ENCODE assay signal across 3 cellular contexts in the genomic region with DNA sequence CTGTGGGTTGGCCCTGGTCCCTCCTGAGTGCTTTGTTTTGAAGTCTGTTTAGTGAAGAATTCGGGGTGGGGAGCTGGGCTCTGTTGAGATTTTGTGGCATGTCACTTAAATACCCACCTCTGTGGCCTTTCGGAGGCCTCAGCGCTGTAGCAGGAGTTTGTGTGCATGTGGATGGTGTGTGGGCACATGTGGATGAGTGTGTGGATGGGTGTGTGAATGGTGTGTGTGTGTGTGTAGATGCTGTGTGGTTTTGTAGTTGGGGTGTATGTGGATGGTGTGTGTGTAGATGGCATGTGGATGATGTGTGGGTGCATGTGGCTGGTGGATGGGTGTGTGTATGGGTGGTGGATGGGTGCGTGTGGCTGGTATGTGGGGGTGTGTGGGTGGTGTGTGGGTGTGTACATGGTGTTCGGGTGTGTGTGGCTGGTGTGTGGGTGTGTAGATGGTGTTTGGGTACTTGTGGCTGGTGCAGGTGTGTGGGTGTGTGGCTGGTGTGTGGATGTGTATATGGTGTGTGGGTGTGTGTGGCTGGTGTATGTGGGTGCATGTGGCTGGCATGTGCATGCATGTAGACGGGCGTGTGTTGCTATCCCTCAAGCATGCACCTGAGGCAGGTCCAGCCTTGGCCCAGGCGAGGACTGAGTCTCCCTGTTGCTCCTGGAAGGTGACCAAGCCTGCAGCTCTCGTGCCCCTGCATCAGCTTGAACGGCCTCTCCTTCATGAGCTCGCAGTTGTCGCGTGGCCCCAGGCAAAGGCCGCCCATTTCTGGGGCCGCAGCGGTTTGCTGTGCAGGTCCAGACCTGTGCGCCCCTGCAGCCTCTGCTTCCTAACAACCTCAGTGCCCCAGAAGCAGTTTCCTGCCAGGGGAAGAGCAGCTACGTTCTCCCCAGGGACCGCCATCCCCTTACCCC.
TF ChIP-seq lines count a peak whose summit lies in the region.

No MANE protein-coding gene starts in this region.

TF ChIP-seq in GM23338, 12 proteins besides CTCF, POLR2A, EP300 and RAD21:
- TF ChIP-seq CREB1 (CRISPR knock-in tag; IDR thresholded peaks at IDR 0.05; ENCODE audit: low read depth) (no peak), NANOG (IDR thresholded peaks at IDR 0.05; ENCODE audit: borderline replicate concordance) (no peak), POLR2AphosphoS5 (IDR thresholded peaks at IDR 0.05; ENCODE audit: low read depth) (no peak), STAT1 (IDR thresholded peaks at IDR 0.05; ENCODE audit: unreplicated experiment) (no peak), EZH2phosphoT487 (IDR thresholded peaks at IDR 0.05; ENCODE audit: unreplicated experiment) (no peak), ZNF114 (CRISPR knock-in tag; IDR thresholded peaks at IDR 0.05) (no peak)
- TF ChIP-seq, protein P1, sequence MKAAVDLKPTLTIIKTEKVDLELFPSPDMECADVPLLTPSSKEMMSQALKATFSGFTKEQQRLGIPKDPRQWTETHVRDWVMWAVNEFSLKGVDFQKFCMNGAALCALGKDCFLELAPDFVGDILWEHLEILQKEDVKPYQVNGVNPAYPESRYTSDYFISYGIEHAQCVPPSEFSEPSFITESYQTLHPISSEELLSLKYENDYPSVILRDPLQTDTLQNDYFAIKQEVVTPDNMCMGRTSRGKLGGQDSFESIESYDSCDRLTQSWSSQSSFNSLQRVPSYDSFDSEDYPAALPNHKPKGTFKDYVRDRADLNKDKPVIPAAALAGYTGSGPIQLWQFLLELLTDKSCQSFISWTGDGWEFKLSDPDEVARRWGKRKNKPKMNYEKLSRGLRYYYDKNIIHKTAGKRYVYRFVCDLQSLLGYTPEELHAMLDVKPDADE (IDR thresholded peaks at IDR 0.05), result no peak
TF ChIP-seq in GM23338: peak in this region for 0.

TF ChIP-seq in IMR-90, 13 proteins besides CTCF, POLR2A, EP300 and RAD21:
- TF ChIP-seq MXI1 (IDR thresholded peaks at IDR 0.05; ENCODE audit: borderline replicate concordance, low read depth, low read length), result no peak
- TF ChIP-seq RFX5 (IDR thresholded peaks at IDR 0.05; ENCODE audit: low read depth, low read length), result no peak
- TF ChIP-seq, protein P2, sequence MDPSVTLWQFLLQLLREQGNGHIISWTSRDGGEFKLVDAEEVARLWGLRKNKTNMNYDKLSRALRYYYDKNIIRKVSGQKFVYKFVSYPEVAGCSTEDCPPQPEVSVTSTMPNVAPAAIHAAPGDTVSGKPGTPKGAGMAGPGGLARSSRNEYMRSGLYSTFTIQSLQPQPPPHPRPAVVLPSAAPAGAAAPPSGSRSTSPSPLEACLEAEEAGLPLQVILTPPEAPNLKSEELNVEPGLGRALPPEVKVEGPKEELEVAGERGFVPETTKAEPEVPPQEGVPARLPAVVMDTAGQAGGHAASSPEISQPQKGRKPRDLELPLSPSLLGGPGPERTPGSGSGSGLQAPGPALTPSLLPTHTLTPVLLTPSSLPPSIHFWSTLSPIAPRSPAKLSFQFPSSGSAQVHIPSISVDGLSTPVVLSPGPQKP (IDR thresholded peaks at IDR 0.05; ENCODE audit: borderline replicate concordance, low read depth, low read length), result no peak
- TF ChIP-seq FOS (IDR thresholded peaks at IDR 0.05; ENCODE audit: low read depth, low read length), result no peak
- no peak for TF ChIP-seq BHLHE40 (IDR thresholded peaks at IDR 0.05; ENCODE audit: low read depth, low read length)
- no peak for TF ChIP-seq RCOR1 (IDR thresholded peaks at IDR 0.05; ENCODE audit: insufficient replicate concordance, low read length)
- TF ChIP-seq NFE2L2 (IDR thresholded peaks at IDR 0.05; ENCODE audit: low read depth, low read length), result no peak
- no peak for TF ChIP-seq SMC3 (IDR thresholded peaks at IDR 0.05; ENCODE audit: low read depth, low read length)
- no peak for TF ChIP-seq MAZ (IDR thresholded peaks at IDR 0.05; ENCODE audit: borderline replicate concordance, low read depth, low read length)
- TF ChIP-seq CEBPB (IDR thresholded peaks at IDR 0.05; ENCODE audit: low read depth, low read length), result no peak
- TF ChIP-seq CHD1 (IDR thresholded peaks at IDR 0.05; ENCODE audit: low read depth, low read length), result no peak
- TF ChIP-seq MAFK (IDR thresholded peaks at IDR 0.05; ENCODE audit: low read depth, low read length), result no peak
- TF ChIP-seq, protein P3, sequence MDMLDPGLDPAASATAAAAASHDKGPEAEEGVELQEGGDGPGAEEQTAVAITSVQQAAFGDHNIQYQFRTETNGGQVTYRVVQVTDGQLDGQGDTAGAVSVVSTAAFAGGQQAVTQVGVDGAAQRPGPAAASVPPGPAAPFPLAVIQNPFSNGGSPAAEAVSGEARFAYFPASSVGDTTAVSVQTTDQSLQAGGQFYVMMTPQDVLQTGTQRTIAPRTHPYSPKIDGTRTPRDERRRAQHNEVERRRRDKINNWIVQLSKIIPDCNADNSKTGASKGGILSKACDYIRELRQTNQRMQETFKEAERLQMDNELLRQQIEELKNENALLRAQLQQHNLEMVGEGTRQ (IDR thresholded peaks at IDR 0.05; ENCODE audit: low read depth, low read length), result no peak

TF ChIP-seq in K562, 482 proteins besides CTCF, POLR2A, EP300 and RAD21:
- TF ChIP-seq, protein P4, sequence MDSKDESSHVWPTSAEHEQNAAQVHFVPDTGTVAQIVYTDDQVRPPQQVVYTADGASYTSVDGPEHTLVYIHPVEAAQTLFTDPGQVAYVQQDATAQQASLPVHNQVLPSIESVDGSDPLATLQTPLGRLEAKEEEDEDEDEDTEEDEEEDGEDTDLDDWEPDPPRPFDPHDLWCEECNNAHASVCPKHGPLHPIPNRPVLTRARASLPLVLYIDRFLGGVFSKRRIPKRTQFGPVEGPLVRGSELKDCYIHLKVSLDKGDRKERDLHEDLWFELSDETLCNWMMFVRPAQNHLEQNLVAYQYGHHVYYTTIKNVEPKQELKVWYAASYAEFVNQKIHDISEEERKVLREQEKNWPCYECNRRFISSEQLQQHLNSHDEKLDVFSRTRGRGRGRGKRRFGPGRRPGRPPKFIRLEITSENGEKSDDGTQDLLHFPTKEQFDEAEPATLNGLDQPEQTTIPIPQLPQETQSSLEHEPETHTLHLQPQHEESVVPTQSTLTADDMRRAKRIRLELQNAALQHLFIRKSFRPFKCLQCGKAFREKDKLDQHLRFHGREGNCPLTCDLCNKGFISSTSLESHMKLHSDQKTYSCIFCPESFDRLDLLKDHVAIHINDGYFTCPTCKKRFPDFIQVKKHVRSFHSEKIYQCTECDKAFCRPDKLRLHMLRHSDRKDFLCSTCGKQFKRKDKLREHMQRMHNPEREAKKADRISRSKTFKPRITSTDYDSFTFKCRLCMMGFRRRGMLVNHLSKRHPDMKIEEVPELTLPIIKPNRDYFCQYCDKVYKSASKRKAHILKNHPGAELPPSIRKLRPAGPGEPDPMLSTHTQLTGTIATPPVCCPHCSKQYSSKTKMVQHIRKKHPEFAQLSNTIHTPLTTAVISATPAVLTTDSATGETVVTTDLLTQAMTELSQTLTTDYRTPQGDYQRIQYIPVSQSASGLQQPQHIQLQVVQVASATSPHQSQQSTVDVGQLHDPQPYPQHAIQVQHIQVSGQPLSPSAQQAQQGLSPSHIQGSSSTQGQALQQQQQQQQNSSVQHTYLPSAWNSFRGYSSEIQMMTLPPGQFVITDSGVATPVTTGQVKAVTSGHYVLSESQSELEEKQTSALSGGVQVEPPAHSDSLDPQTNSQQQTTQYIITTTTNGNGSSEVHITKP (IDR thresholded peaks at IDR 0.05; ENCODE audit: partially characterized antibody), result no peak
- TF ChIP-seq EGR1 (conservative IDR thresholded peaks at IDR 0.05), result peak; percentile 63
TF ChIP-seq in K562: peak in this region for 1.
